15 cellular contexts compared by ENCODE assay signal in the genomic region with DNA sequence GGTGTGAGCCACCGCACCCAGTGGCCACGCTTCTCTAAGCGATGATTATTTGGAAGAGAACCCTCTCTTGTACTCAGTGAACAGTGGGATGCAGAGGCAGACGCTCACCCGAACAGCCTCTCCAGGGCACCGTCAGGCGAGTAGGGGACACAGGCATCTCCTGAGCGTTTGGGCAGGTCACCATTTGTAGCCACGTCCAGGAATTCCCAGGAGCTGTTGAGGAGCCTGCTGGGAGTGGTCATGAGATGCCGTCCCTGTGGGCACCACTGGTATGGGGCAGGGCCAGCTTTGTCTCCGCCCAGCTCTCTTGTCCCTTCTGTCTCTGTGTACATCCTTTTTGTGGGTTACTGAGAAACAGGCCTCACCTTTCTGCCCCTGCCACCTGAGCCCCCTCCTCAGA.
DNase-seq lines count a peak whose midpoint lies in the region; ATAC-seq, FAIRE-seq and TF ChIP-seq lines count a peak whose summit lies in the region.
"Had no signal": no experiment of that assay in that cellular context is flagged by ENCODE, and none has a peak within 500 bp of the region (broad histone marks: within the 10 kb centered on the region; RNA-seq: fewer than 3 reads in every experiment).

No MANE protein-coding gene starts in this region.

- DNase-seq in Right ventricle myocardium inferior (ENCODE audit: missing footprints) (peak; percentile 15), left ventricle myocardium inferior (no peak), kidney (peak; percentile 41), uterus (no peak), foreskin fibroblast (no peak), NOMO-1 treated with DMSO at 0.1 percent for 48 hours (lab: John Stamatoyannopoulos, UW; ENCODE audit: unreplicated experiment) (no peak)
- no peak for DNase-seq in activated T-cell treated with anti-CD3 and anti-CD28 coated beads, Interleukin-2, amount 50 U/mL, for 1 hour
- DNase-seq: Calu3; CD4-positive, alpha-beta T cell; DMS 273 treated with DMSO at 0.1 percent for 48 hours; H7 had no signal

- no peak for ATAC-seq in Right ventricle myocardium inferior
- ATAC-seq: GM23338 had no signal

- no peak overlapping the region for H3K4me3 Mint-ChIP-seq in nephron
- H3K4me3 Mint-ChIP-seq: CD4-positive, alpha-beta T cell; GM23338 had no signal

- H3K9me3 Mint-ChIP-seq in nephron, result peaks cover 9% of the 10 kb centered on the region
- H3K9me3 Mint-ChIP-seq: CD4-positive, alpha-beta T cell had no signal

- H3K4me1 ChIP-seq in left ventricle myocardium inferior, result peaks cover 8% of the 10 kb centered on the region
- peaks cover 0 to 6% of the 10 kb centered on the region in 2 donors for H3K4me1 ChIP-seq in kidney (ENCODE audit: control insufficient read depth in 1 of 2, insufficient read depth in 1 of 2, low read depth in 1 of 2, low read length in 2 of 2)
- H3K4me1 ChIP-seq in uterus, result peaks cover 7 to 31% of the 10 kb centered on the region in 2 donors

- H3K27me3 ChIP-seq in left ventricle myocardium inferior (ENCODE audit: low read depth) (peaks cover 90% of the 10 kb centered on the region), uterus (no peaks in the 10 kb centered on the region)
- H3K27me3 ChIP-seq: BLaER1 treated with 17β-estradiol and CSF1 and Interleukin-3, amounts not matched to agents 10 nM and 100 nM had no signal

- peak overlapping the region in 2 of 3 experiments; percentile 68 to 95 for H3K27ac Mint-ChIP-seq in nephron
- H3K27ac Mint-ChIP-seq: CD4-positive, alpha-beta T cell; GM23338 had no signal

- no peak for FAIRE-seq in kidney (lab: Jason Lieb, UNC)

- H3K4me3 ChIP-seq in left ventricle myocardium inferior (no peak overlapping the region), kidney (ENCODE audit: low read length in 2 of 2) (no peak overlapping the region), uterus (no peak overlapping the region), foreskin fibroblast (ENCODE audit: low read depth in 1 of 2, low read length in 2 of 2) (no peak overlapping the region)
- H3K4me3 ChIP-seq: BLaER1 treated with 17β-estradiol and CSF1 and Interleukin-3, amounts not matched to agents 10 nM and 100 nM; GM23338 had no signal

- no peaks in the 10 kb centered on the region for H3K36me3 ChIP-seq in left ventricle myocardium inferior
- no peaks in the 10 kb centered on the region for H3K36me3 ChIP-seq in kidney (ENCODE audit: control insufficient read depth in 1 of 2, insufficient read depth in 2 of 2, low read length in 2 of 2)
- no peaks in the 10 kb centered on the region for H3K36me3 ChIP-seq in uterus
- H3K36me3 ChIP-seq: BLaER1 treated with 17β-estradiol and CSF1 and Interleukin-3, amounts not matched to agents 10 nM and 100 nM had no signal

- H3K9ac ChIP-seq in kidney (ENCODE audit: low read length in 2 of 2), result no peak overlapping the region
- H3K9ac ChIP-seq: BLaER1 treated with 17β-estradiol and CSF1 and Interleukin-3, amounts not matched to agents 10 nM and 100 nM had no signal

- no peak for TF ChIP-seq POLR2A in uterus (IDR thresholded peaks at IDR 0.05)

- H3K27ac ChIP-seq in left ventricle myocardium inferior (replicated peaks) (no peak overlapping the region), kidney (ENCODE audit: low read depth in 2 of 2, low read length in 2 of 2) (no peak overlapping the region), uterus (peak overlapping the region; percentile 75 to 81)
- H3K27ac ChIP-seq: 22Rv1; BLaER1 treated with 17β-estradiol and CSF1 and Interleukin-3, amounts not matched to agents 10 nM and 100 nM had no signal

- peaks cover 21% of the 10 kb centered on the region for H3K27me3 Mint-ChIP-seq in nephron (ENCODE audit: low read depth)

- no peaks in the 10 kb centered on the region for H3K36me3 Mint-ChIP-seq in nephron (ENCODE audit: low read depth)

- peaks cover 61% of the 10 kb centered on the region for H3K4me1 Mint-ChIP-seq in nephron
- H3K4me1 Mint-ChIP-seq: GM23338 had no signal

- H3K9me3 ChIP-seq in left ventricle myocardium inferior (replicated peaks), result peaks cover 11% of the 10 kb centered on the region
- peaks cover 0 to 3% of the 10 kb centered on the region in 2 donors for H3K9me3 ChIP-seq in kidney (ENCODE audit: control insufficient read depth in 1 of 2, low read length in 2 of 2)
- no peaks in the 10 kb centered on the region for H3K9me3 ChIP-seq in uterus

- TF ChIP-seq CTCF in left ventricle myocardium inferior (IDR thresholded peaks at IDR 0.05; ENCODE audit: borderline replicate concordance) (no peak), kidney (IDR thresholded peaks at IDR 0.05; ENCODE audit: borderline replicate concordance, extremely low read depth, insufficient read depth) (no peak), nephron (IDR thresholded peaks at IDR 0.05; ENCODE audit: unreplicated experiment in 3 of 3) (no peak), uterus (IDR thresholded peaks at IDR 0.05) (no peak), foreskin fibroblast (IDR thresholded peaks at IDR 0.05; ENCODE audit: low read depth, low read length) (no peak)

- intact Hi-C loops in Right ventricle myocardium inferior (cut with DNase I), result no loop called here
- intact Hi-C loops in left ventricle myocardium inferior (cut with micrococcal nuclease), result no loop called here
- intact Hi-C loops in kidney (cut with DNase I), result no loop called here
- intact Hi-C loops in uterus (cut with DNase I; ENCODE audit: low total_unique reads), result no loop called here

Comparison
In these comparisons a context has a peak if more than half of its experiments do, and no peak if none do; other contexts are left out.
1. DNase-seq: peak in Right ventricle myocardium inferior (single experiment) and kidney (single experiment); none in left ventricle myocardium inferior (single experiment), uterus (0 of 2), foreskin fibroblast (0 of 2), activated T-cell treated with anti-CD3 and anti-CD28 coated beads, Interleukin-2, amount 50 U/mL, for 1 hour (single experiment) and NOMO-1 treated with DMSO at 0.1 percent for 48 hours (single experiment).
2. H3K27ac ChIP-seq: peak in uterus (2 of 2); none in left ventricle myocardium inferior (single experiment) and kidney (0 of 2).